Comparison of ENCODE assay signal across 21 cellular contexts in the genomic region with DNA sequence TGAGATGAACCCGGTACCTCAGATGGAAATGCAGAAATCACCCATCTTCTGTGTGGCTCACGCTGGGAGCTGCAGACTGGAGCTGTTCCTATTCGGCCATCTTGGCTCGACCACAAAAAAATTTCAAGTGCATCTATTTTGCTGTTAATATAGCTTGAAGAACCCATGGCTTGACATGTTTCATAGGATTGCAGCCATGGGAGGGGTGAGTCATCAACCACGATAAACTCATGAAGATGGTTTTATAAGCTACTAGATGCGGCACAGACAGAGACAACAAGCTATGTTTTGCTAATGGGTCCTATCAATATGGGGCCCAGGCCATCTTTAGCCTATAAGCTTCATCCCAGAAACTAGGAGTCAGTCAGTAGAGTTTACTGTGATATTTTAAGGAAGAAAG.
A peak's percentile ranks its signal among the peaks of the same experiment; 100 is the strongest.
DNase-seq lines count a peak whose midpoint lies in the region; ATAC-seq and TF ChIP-seq lines count a peak whose summit lies in the region.
"Had no signal": no experiment of that assay in that cellular context is flagged by ENCODE, and none has a peak within 500 bp of the region (broad histone marks: within the 10 kb centered on the region; RNA-seq: fewer than 3 reads in every experiment).

No MANE protein-coding gene starts in this region.

- H2AFZ ChIP-seq in GM23248: no peak overlapping the region

- no peak overlapping the region for H3K4me3 ChIP-seq in GM23248
- no peak overlapping the region for H3K4me3 ChIP-seq in MG63
- H3K4me3 ChIP-seq in cardiac fibroblast (replicated peaks in 1 of 2; ENCODE audit: low read depth in 2 of 2, low read length in 2 of 2): no peak overlapping the region
- H3K4me3 ChIP-seq: psoas muscle, transverse colon had no signal

- no peaks in the 10 kb centered on the region for H3K9me2 ChIP-seq in GM23248 (ENCODE audit: insufficient read depth)

- H3K36me3 ChIP-seq in GM23248 (ENCODE audit: low read depth) (no peaks in the 10 kb centered on the region), MG63 (no peaks in the 10 kb centered on the region)
- H3K36me3 ChIP-seq: transverse colon, WERI-Rb-1 had no signal

- in situ Hi-C loops in GM23248 (cut with MboI): no loop called here

- no peaks in the 10 kb centered on the region for H3K27me3 ChIP-seq in GM23248 (replicated peaks; ENCODE audit: insufficient read depth)
- no peaks in the 10 kb centered on the region for H3K27me3 ChIP-seq in MG63
- H3K27me3 ChIP-seq: transverse colon had no signal

- no peak overlapping the region for H3K9ac ChIP-seq in GM23248

- WGBS in GM23248 (ENCODE audit: low coverage in 1 of 2, low lambda C conversion rate in 2 of 2, missing lambda C conversion rate in 2 of 2), 2 experiments: 82 to 84% methylated on average over 6 of the region's 6 CpGs

- H3K36me3 Mint-ChIP-seq in T-helper 17 cell (ENCODE audit: low read depth): no peaks in the 10 kb centered on the region
- H3K36me3 Mint-ChIP-seq in activated naive CD8-positive, alpha-beta T cell treated with anti-CD3 and anti-CD28 coated beads, Interleukin-2, amount 50 U/mL, for 24 hours (ENCODE audit: low read depth): peaks cover 2% of the 10 kb centered on the region
- H3K36me3 Mint-ChIP-seq: IgD-negative memory B cell had no signal

- DNase-seq in GM23248 (peak; percentile 42), MG63 (peak; percentile 36), cardiac fibroblast (ENCODE audit: low read depth in 2 of 2) (peak; percentile 38 to 58), iris pigment epithelial cell (ENCODE audit: low read depth) (peak; percentile 79), T-helper 17 cell (no peak), left lobe of liver (ENCODE audit: low spot score) (no peak)
- no peak for DNase-seq in activated naive CD8-positive, alpha-beta T cell treated with anti-CD3 and anti-CD28 coated beads, Interleukin-2, amount 50 U/mL, for 24 hours
- DNase-seq: activated CD4-positive, alpha-beta memory T cell treated with anti-CD3 and anti-CD28 coated beads, Interleukin-2, amount 10 ng/mL, durations not matched to agents 7 days and 5 days; activated T-cell treated with anti-CD3 and anti-CD28 coated beads, Interleukin-2, amount 50 U/mL, for 1 hour; cerebellar nuclear complex; effector memory CD4-positive, alpha-beta T cell; immature natural killer cell; NCI-H1694 treated with DMSO at 0.1 percent for 48 hours; NCI-H69; psoas muscle; stimulated activated CD4-positive, alpha-beta T cell treated with anti-CD3 and anti-CD28 coated beads, Interleukin-4, amount 100 ng/mL, for 4 hours; transverse colon; WERI-Rb-1 had no signal

- no peaks in the 10 kb centered on the region for H3K4me1 Mint-ChIP-seq in T-helper 17 cell
- peaks cover 4% of the 10 kb centered on the region for H3K4me1 Mint-ChIP-seq in activated naive CD8-positive, alpha-beta T cell treated with anti-CD3 and anti-CD28 coated beads, Interleukin-2, amount 50 U/mL, for 24 hours
- H3K4me1 Mint-ChIP-seq: IgD-negative memory B cell; immature natural killer cell; stimulated activated naive CD8-positive, alpha-beta T cell treated with anti-CD3 and anti-CD28 coated beads, Interleukin-15, amount 100 ng/mL, for 72 hours had no signal

- ATAC-seq in T-helper 17 cell: no peak
- ATAC-seq in activated naive CD8-positive, alpha-beta T cell treated with anti-CD3 and anti-CD28 coated beads, Interleukin-2, amount 50 U/mL, for 24 hours: no peak
- no peak for ATAC-seq in left lobe of liver
- ATAC-seq: psoas muscle; stimulated activated naive CD8-positive, alpha-beta T cell treated with anti-CD3 and anti-CD28 coated beads, Interleukin-15, amount 100 ng/mL, for 72 hours had no signal

- no peaks in the 10 kb centered on the region for H4K20me1 ChIP-seq in GM23248 (ENCODE audit: insufficient read depth)

- H3K4me1 ChIP-seq in GM23248 (ENCODE audit: insufficient read depth): peaks cover 34% of the 10 kb centered on the region
- H3K4me1 ChIP-seq: psoas muscle had no signal

- H3K4me3 Mint-ChIP-seq in T-helper 17 cell: no peak overlapping the region
- no peak overlapping the region for H3K4me3 Mint-ChIP-seq in activated naive CD8-positive, alpha-beta T cell treated with anti-CD3 and anti-CD28 coated beads, Interleukin-2, amount 50 U/mL, for 24 hours
- H3K4me3 Mint-ChIP-seq: activated CD4-positive, alpha-beta memory T cell treated with anti-CD3 and anti-CD28 coated beads, Interleukin-2, amount 10 ng/mL, durations not matched to agents 7 days and 5 days; IgD-negative memory B cell; immature natural killer cell; stimulated activated naive CD8-positive, alpha-beta T cell treated with anti-CD3 and anti-CD28 coated beads, Interleukin-15, amount 100 ng/mL, for 72 hours; T-helper 1 cell treated with Interleukin-12 subunit alpha and Interleukin-12 subunit beta and Interleukin-4 antibody, amounts not matched to agents 30 μg/mL and 1 μg/mL, for 36 hours had no signal

- no peaks in the 10 kb centered on the region for H3K9me3 Mint-ChIP-seq in activated naive CD8-positive, alpha-beta T cell treated with anti-CD3 and anti-CD28 coated beads, Interleukin-2, amount 50 U/mL, for 24 hours
- H3K9me3 Mint-ChIP-seq: activated CD4-positive, alpha-beta memory T cell treated with anti-CD3 and anti-CD28 coated beads, Interleukin-2, amount 10 ng/mL, durations not matched to agents 7 days and 5 days had no signal

- TF ChIP-seq CTCF in cardiac fibroblast (IDR thresholded peaks at IDR 0.05; ENCODE audit: low read depth, low read length): no peak

- no peaks in the 10 kb centered on the region for H3K9me3 ChIP-seq in GM23248 (ENCODE audit: low read depth)
- no peaks in the 10 kb centered on the region for H3K9me3 ChIP-seq in MG63
- no peaks in the 10 kb centered on the region for H3K9me3 ChIP-seq in T-helper 17 cell (ENCODE audit: control insufficient read depth, low read length, poor library complexity, severe bottlenecking)
- H3K9me3 ChIP-seq: psoas muscle, transverse colon had no signal

- H3F3A ChIP-seq in GM23248 (ENCODE audit: insufficient read depth): peaks cover 22% of the 10 kb centered on the region

- no peaks in the 10 kb centered on the region for H3K79me2 ChIP-seq in GM23248 (ENCODE audit: insufficient read depth)

- no peak overlapping the region for H3K27ac Mint-ChIP-seq in T-helper 17 cell
- H3K27ac Mint-ChIP-seq in activated naive CD8-positive, alpha-beta T cell treated with anti-CD3 and anti-CD28 coated beads, Interleukin-2, amount 50 U/mL, for 24 hours: no peak overlapping the region
- H3K27ac Mint-ChIP-seq: activated CD4-positive, alpha-beta memory T cell treated with anti-CD3 and anti-CD28 coated beads, Interleukin-2, amount 10 ng/mL, durations not matched to agents 7 days and 5 days; IgD-negative memory B cell; immature natural killer cell; T-helper 1 cell treated with Interleukin-12 subunit alpha and Interleukin-12 subunit beta and Interleukin-4 antibody, amounts not matched to agents 30 μg/mL and 1 μg/mL, for 36 hours had no signal

- H3K27ac ChIP-seq in GM23248: no peak overlapping the region
- H3K27ac ChIP-seq: psoas muscle, transverse colon, WERI-Rb-1 had no signal

- no peaks in the 10 kb centered on the region for H3K27me3 Mint-ChIP-seq in T-helper 17 cell
- H3K27me3 Mint-ChIP-seq in activated naive CD8-positive, alpha-beta T cell treated with anti-CD3 and anti-CD28 coated beads, Interleukin-2, amount 50 U/mL, for 24 hours: no peaks in the 10 kb centered on the region
- H3K27me3 Mint-ChIP-seq: activated CD4-positive, alpha-beta memory T cell treated with anti-CD3 and anti-CD28 coated beads, Interleukin-2, amount 10 ng/mL, durations not matched to agents 7 days and 5 days; IgD-negative memory B cell; stimulated activated naive CD8-positive, alpha-beta T cell treated with anti-CD3 and anti-CD28 coated beads, Interleukin-15, amount 100 ng/mL, for 72 hours had no signal

- H3K4me2 ChIP-seq in GM23248 (ENCODE audit: unreplicated experiment): no peak overlapping the region

Comparison
In these comparisons a context has a peak if more than half of its experiments do, and no peak if none do; other contexts are left out.
1. DNase-seq: peak in GM23248 (single experiment), MG63 (single experiment), cardiac fibroblast (2 of 2) and iris pigment epithelial cell (single experiment); none in T-helper 17 cell (0 of 3), activated naive CD8-positive, alpha-beta T cell treated with anti-CD3 and anti-CD28 coated beads, Interleukin-2, amount 50 U/mL, for 24 hours (single experiment) and left lobe of liver (single experiment).